ENCODE assay signal across 11 cellular contexts in genomic region chr10:73803680-73804286, GRCh38. TPM values are rescaled to one million over a fixed set of nuclear protein-coding genes. Genes with fewer than 3 reads are reported as not detected.
DNase-seq lines count a peak whose midpoint lies in the region; ATAC-seq lines count a peak whose summit lies in the region.
"Had no signal": no experiment of that assay in that cellular context is flagged by ENCODE, and none has a peak within 500 bp of the region (broad histone marks: within the 10 kb centered on the region; RNA-seq: fewer than 3 reads in every experiment).

No MANE protein-coding gene starts in this region.

- no peaks in the 10 kb centered on the region for H3K27me3 Mint-ChIP-seq in activated naive CD4-positive, alpha-beta T cell treated with anti-CD3 and anti-CD28 coated beads for 36 hours (ENCODE audit: low read depth)
- H3K27me3 Mint-ChIP-seq in activated T-helper 2 cell treated with anti-CD3 and anti-CD28 coated beads, Interferon-gamma antibody, Interleukin-2, Interleukin-4, amounts not matched to agents 10 μg/mL and 5 μg/mL and 100 μg/mL, durations not matched to agents 14 hours and 24 hours and 36 hours (ENCODE audit: low read depth), result no peaks in the 10 kb centered on the region
- H3K27me3 Mint-ChIP-seq in stimulated activated naive CD8-positive, alpha-beta T cell treated with anti-CD3 and anti-CD28 coated beads, Interleukin-15, Interleukin-2, amounts not matched to agents 100 ng/mL and 50 ng/mL, for 24 hours, result no peaks in the 10 kb centered on the region

- ATAC-seq in HG02623 (IDR thresholded peaks at IDR 0.05; ENCODE audit: unreplicated experiment) (peak; percentile 52), HG02571 (IDR thresholded peaks at IDR 0.05; ENCODE audit: unreplicated experiment) (no peak)

- no peaks in the 10 kb centered on the region for H3K9me3 Mint-ChIP-seq in activated naive CD4-positive, alpha-beta T cell treated with anti-CD3 and anti-CD28 coated beads for 36 hours
- no peaks in the 10 kb centered on the region for H3K9me3 Mint-ChIP-seq in activated T-helper 2 cell treated with anti-CD3 and anti-CD28 coated beads, Interferon-gamma antibody, Interleukin-2, Interleukin-4, amounts not matched to agents 10 μg/mL and 5 μg/mL and 100 μg/mL, durations not matched to agents 14 hours and 24 hours and 36 hours
- H3K9me3 Mint-ChIP-seq in stimulated activated naive CD8-positive, alpha-beta T cell treated with anti-CD3 and anti-CD28 coated beads, Interleukin-15, Interleukin-2, amounts not matched to agents 100 ng/mL and 50 ng/mL, for 24 hours, result no peaks in the 10 kb centered on the region

- intact Hi-C loops in activated naive CD4-positive, alpha-beta T cell treated with anti-CD3 and anti-CD28 coated beads for 36 hours (cut with micrococcal nuclease), result no loop called here
- intact Hi-C loops in activated T-helper 2 cell treated with anti-CD3 and anti-CD28 coated beads, Interferon-gamma antibody, Interleukin-2, Interleukin-4, amounts not matched to agents 10 μg/mL and 5 μg/mL and 100 μg/mL, durations not matched to agents 14 hours and 24 hours and 36 hours (cut with micrococcal nuclease), result loop anchor here (1.0 kb wide), 1 partner anchor 18 kb away; the partner anchor contains the start of gene ZSWIM8

- CTCF ChIA-PET in activated naive CD4-positive, alpha-beta T cell treated with anti-CD3 and anti-CD28 coated beads for 36 hours (lab: Charles Lee), result no interaction called here

- H3K27ac Mint-ChIP-seq in activated naive CD4-positive, alpha-beta T cell treated with anti-CD3 and anti-CD28 coated beads for 36 hours, result peak overlapping the region; percentile 88
- H3K27ac Mint-ChIP-seq in activated T-helper 2 cell treated with anti-CD3 and anti-CD28 coated beads, Interferon-gamma antibody, Interleukin-2, Interleukin-4, amounts not matched to agents 10 μg/mL and 5 μg/mL and 100 μg/mL, durations not matched to agents 14 hours and 24 hours and 36 hours, result peak overlapping the region; percentile 71
- peak overlapping the region; percentile 78 for H3K27ac Mint-ChIP-seq in stimulated activated naive CD8-positive, alpha-beta T cell treated with anti-CD3 and anti-CD28 coated beads, Interleukin-15, Interleukin-2, amounts not matched to agents 100 ng/mL and 50 ng/mL, for 24 hours

- peaks cover 58% of the 10 kb centered on the region for H3K36me3 Mint-ChIP-seq in activated naive CD4-positive, alpha-beta T cell treated with anti-CD3 and anti-CD28 coated beads for 36 hours (ENCODE audit: low read depth)
- peaks cover 83% of the 10 kb centered on the region for H3K36me3 Mint-ChIP-seq in activated T-helper 2 cell treated with anti-CD3 and anti-CD28 coated beads, Interferon-gamma antibody, Interleukin-2, Interleukin-4, amounts not matched to agents 10 μg/mL and 5 μg/mL and 100 μg/mL, durations not matched to agents 14 hours and 24 hours and 36 hours (ENCODE audit: low read depth)
- peaks cover 61% of the 10 kb centered on the region for H3K36me3 Mint-ChIP-seq in stimulated activated naive CD8-positive, alpha-beta T cell treated with anti-CD3 and anti-CD28 coated beads, Interleukin-15, Interleukin-2, amounts not matched to agents 100 ng/mL and 50 ng/mL, for 24 hours (ENCODE audit: low read depth)

- no peak for DNase-seq in activated naive CD4-positive, alpha-beta T cell treated with anti-CD3 and anti-CD28 coated beads for 36 hours
- no peak for DNase-seq in activated naive CD4-positive, alpha-beta T cell (lab: John Stamatoyannopoulos, UW)
- DNase-seq in activated T-helper 2 cell treated with anti-CD3 and anti-CD28 coated beads, Interferon-gamma antibody, Interleukin-2, Interleukin-4, amounts not matched to agents 10 μg/mL and 5 μg/mL and 100 μg/mL, durations not matched to agents 14 hours and 24 hours and 36 hours (ENCODE audit: low spot score), result no peak
- DNase-seq in NCI-H1436 treated with DMSO at 0.1 percent for 48 hours (lab: John Stamatoyannopoulos, UW), result no peak
- DNase-seq in SK-N-DZ (ENCODE audit: low spot score), result no peak
- DNase-seq: kidney, NCI-H187, retina had no signal

- H3K4me1 Mint-ChIP-seq in activated naive CD4-positive, alpha-beta T cell treated with anti-CD3 and anti-CD28 coated beads for 36 hours (ENCODE audit: low read depth), result peaks cover 48% of the 10 kb centered on the region
- H3K4me1 Mint-ChIP-seq in activated T-helper 2 cell treated with anti-CD3 and anti-CD28 coated beads, Interferon-gamma antibody, Interleukin-2, Interleukin-4, amounts not matched to agents 10 μg/mL and 5 μg/mL and 100 μg/mL, durations not matched to agents 14 hours and 24 hours and 36 hours (ENCODE audit: low read depth), result peaks cover 19% of the 10 kb centered on the region
- H3K4me1 Mint-ChIP-seq in stimulated activated naive CD8-positive, alpha-beta T cell treated with anti-CD3 and anti-CD28 coated beads, Interleukin-15, Interleukin-2, amounts not matched to agents 100 ng/mL and 50 ng/mL, for 24 hours (ENCODE audit: low read depth), result peaks cover 39% of the 10 kb centered on the region

- H3K4me3 Mint-ChIP-seq in activated naive CD4-positive, alpha-beta T cell treated with anti-CD3 and anti-CD28 coated beads for 36 hours, result no peak overlapping the region
- no peak overlapping the region for H3K4me3 Mint-ChIP-seq in activated T-helper 2 cell treated with anti-CD3 and anti-CD28 coated beads, Interferon-gamma antibody, Interleukin-2, Interleukin-4, amounts not matched to agents 10 μg/mL and 5 μg/mL and 100 μg/mL, durations not matched to agents 14 hours and 24 hours and 36 hours (ENCODE audit: low read depth)
- no peak overlapping the region for H3K4me3 Mint-ChIP-seq in stimulated activated naive CD8-positive, alpha-beta T cell treated with anti-CD3 and anti-CD28 coated beads, Interleukin-15, Interleukin-2, amounts not matched to agents 100 ng/mL and 50 ng/mL, for 24 hours

RNA-seq across cellular contexts. Expression of gene NDST2, which starts 7.6 kb away (rescaled TPM):
- 100 to 1,000 TPM; 102 to 127 TPM for total RNA-seq in activated naive CD4-positive, alpha-beta T cell treated with anti-CD3 and anti-CD28 coated beads for 36 hours
- total RNA-seq in activated T-helper 2 cell treated with anti-CD3 and anti-CD28 coated beads, Interferon-gamma antibody, Interleukin-2, Interleukin-4, amounts not matched to agents 10 μg/mL and 5 μg/mL and 100 μg/mL, durations not matched to agents 14 hours and 24 hours and 36 hours, result 46.5 and 46.9 TPM in 2 replicates
- 21.1 and 22.4 TPM in 2 replicates for polyA plus RNA-seq in SK-N-DZ (2014; cell fraction: cytosol; rRNA removed)
- 34.4 and 36.5 TPM in 2 replicates for polyA plus RNA-seq in SK-N-DZ (2014; cell fraction: nucleus; rRNA removed)

RNA-seq across cellular contexts. Expression of gene ZSWIM8, which starts 18.4 kb away (rescaled TPM):
- 10 to 100 TPM; 25.8 to 26.7 TPM for total RNA-seq in activated naive CD4-positive, alpha-beta T cell treated with anti-CD3 and anti-CD28 coated beads for 36 hours
- total RNA-seq in activated T-helper 2 cell treated with anti-CD3 and anti-CD28 coated beads, Interferon-gamma antibody, Interleukin-2, Interleukin-4, amounts not matched to agents 10 μg/mL and 5 μg/mL and 100 μg/mL, durations not matched to agents 14 hours and 24 hours and 36 hours, result 50.0 and 55.3 TPM in 2 replicates
- 21.0 and 28.0 TPM in 2 replicates for polyA plus RNA-seq in SK-N-DZ (2014; cell fraction: cytosol; rRNA removed)
- 96.2 and 138 TPM in 2 replicates for polyA plus RNA-seq in SK-N-DZ (2014; cell fraction: nucleus; rRNA removed)

RNA-seq across cellular contexts. Expression of gene CHCHD1, which starts 21.9 kb away (rescaled TPM):
- 10 to 100 TPM; 27.4 to 28.8 TPM for total RNA-seq in activated naive CD4-positive, alpha-beta T cell treated with anti-CD3 and anti-CD28 coated beads for 36 hours
- 33.0 and 35.2 TPM in 2 replicates for total RNA-seq in activated T-helper 2 cell treated with anti-CD3 and anti-CD28 coated beads, Interferon-gamma antibody, Interleukin-2, Interleukin-4, amounts not matched to agents 10 μg/mL and 5 μg/mL and 100 μg/mL, durations not matched to agents 14 hours and 24 hours and 36 hours
- 84.2 and 89.9 TPM in 2 replicates for polyA plus RNA-seq in SK-N-DZ (2014; cell fraction: cytosol; rRNA removed)
- 63.6 and 77.6 TPM in 2 replicates for polyA plus RNA-seq in SK-N-DZ (2014; cell fraction: nucleus; rRNA removed)

RNA-seq across cellular contexts. Expression of gene SEC24C, which starts 59.6 kb away (rescaled TPM):
- total RNA-seq in activated naive CD4-positive, alpha-beta T cell treated with anti-CD3 and anti-CD28 coated beads for 36 hours, result 10 to 100 TPM; 67.0 to 68.1 TPM
- total RNA-seq in activated T-helper 2 cell treated with anti-CD3 and anti-CD28 coated beads, Interferon-gamma antibody, Interleukin-2, Interleukin-4, amounts not matched to agents 10 μg/mL and 5 μg/mL and 100 μg/mL, durations not matched to agents 14 hours and 24 hours and 36 hours, result 119 TPM in 2 replicates
- 42.0 and 45.4 TPM in 2 replicates for polyA plus RNA-seq in SK-N-DZ (2014; cell fraction: cytosol; rRNA removed)
- polyA plus RNA-seq in SK-N-DZ (2014; cell fraction: nucleus; rRNA removed), result 60.6 and 84.9 TPM in 2 replicates
